10 cellular contexts compared by ENCODE assay signal in the genomic region with DNA sequence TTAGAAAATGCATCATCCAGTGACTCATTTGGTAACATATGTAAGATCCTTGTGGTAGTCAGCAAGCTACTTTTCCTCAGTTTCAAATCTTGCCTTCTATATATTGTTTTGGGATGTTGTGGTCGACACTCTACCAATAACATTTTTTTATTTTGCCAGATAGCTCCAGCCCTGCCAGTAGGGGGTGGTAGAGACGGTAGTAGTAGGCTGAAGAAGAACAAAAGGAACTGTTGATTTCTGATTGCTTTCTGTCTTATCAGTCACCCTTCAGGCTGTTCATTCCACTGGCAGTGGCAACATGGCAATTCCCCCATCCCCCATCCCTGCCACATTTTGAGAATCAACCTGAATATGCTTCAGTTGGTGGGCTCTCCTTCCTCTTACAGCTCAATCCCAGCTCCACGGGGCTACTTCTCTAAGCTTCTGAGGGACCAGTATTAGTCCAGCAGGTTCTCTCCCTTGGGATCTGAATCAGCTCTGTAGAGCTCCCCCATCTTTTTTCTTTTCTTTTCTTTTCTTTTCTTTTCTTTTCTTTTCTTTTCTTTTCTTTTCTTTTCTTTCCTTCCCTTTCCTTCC.
DNase-seq lines count a peak whose midpoint lies in the region; ATAC-seq and TF ChIP-seq lines count a peak whose summit lies in the region.
"Had no signal": no experiment of that assay in that cellular context is flagged by ENCODE, and none has a peak within 500 bp of the region (broad histone marks: within the 10 kb centered on the region; RNA-seq: fewer than 3 reads in every experiment).

No MANE protein-coding gene starts in this region.

- H3K9me3 ChIP-seq in MG63 (peaks cover 6% of the 10 kb centered on the region; the same call in 1 of the 2 replicates), heart left ventricle (peaks cover 0 to 3% (median 0%) of the 10 kb centered on the region in 12 donors)

- intact Hi-C loops in heart left ventricle (cut with DNase I): no loop called here

- in situ Hi-C loops in ACHN (cut with HindIII; ENCODE audit: low pct_ligation_motif_present, low pct_unique_long_range_greater_than_20kb, low sequenced_read_pairs): no loop called here

- ATAC-seq in GM18868 (IDR thresholded peaks at IDR 0.05; ENCODE audit: unreplicated experiment) (peak; percentile 48), heart left ventricle (no peak)
- ATAC-seq: naive thymus-derived CD8-positive, alpha-beta T cell had no signal

- H3K27ac ChIP-seq in heart left ventricle: no peak overlapping the region

- TF ChIP-seq POLR2A in heart left ventricle (IDR thresholded peaks at IDR 0.05): no peak

- TF ChIP-seq CTCF in heart left ventricle (IDR thresholded peaks at IDR 0.05): peak in 1 of 12 donors; percentile 18

- no peak overlapping the region for H3K4me3 ChIP-seq in MG63
- H3K4me3 ChIP-seq in heart left ventricle: no peak overlapping the region

- WGBS in heart left ventricle, 4 donors: 70 to 76% (median 74%) methylated on average over 3 of the region's 3 CpGs

- H3K27me3 ChIP-seq in MG63: no peaks in the 10 kb centered on the region
- H3K27me3 ChIP-seq in heart left ventricle: no peaks in the 10 kb centered on the region

- no peaks in the 10 kb centered on the region for H3K4me1 ChIP-seq in heart left ventricle

- DNase-seq in ACHN: peak; percentile 1
- peak; percentile 68 for DNase-seq in MV-4-11 (lab: John Stamatoyannopoulos, UW)
- peak; percentile 5 for DNase-seq in cerebellar cortex (ENCODE audit: low spot score)
- DNase-seq in superior temporal gyrus (ENCODE audit: extremely low spot score): no peak
- DNase-seq in MG63: no peak
- no peak for DNase-seq in heart left ventricle
- DNase-seq in NCI-H2196 treated with DMSO at 0.1 percent for 48 hours (lab: John Stamatoyannopoulos, UW; ENCODE audit: unreplicated experiment): no peak
- DNase-seq: naive thymus-derived CD8-positive, alpha-beta T cell; SW 1271 had no signal

- no peaks in the 10 kb centered on the region for H3K36me3 ChIP-seq in MG63
- no peaks in the 10 kb centered on the region for H3K36me3 ChIP-seq in heart left ventricle

Comparison
In these comparisons a context has a peak if more than half of its experiments do, and no peak if none do; other contexts are left out.
1. DNase-seq: peak in ACHN (single experiment), MV-4-11 (single experiment) and cerebellar cortex (single experiment); none in superior temporal gyrus (single experiment), MG63 (single experiment), heart left ventricle (0 of 5) and NCI-H2196 treated with DMSO at 0.1 percent for 48 hours (single experiment).